8 cellular contexts compared by ENCODE assay signal in genomic region chr2:98936133-98936916, GRCh38. TPM values are rescaled to one million over a fixed set of nuclear protein-coding genes. Genes with fewer than 3 reads are reported as not detected.
DNase-seq lines count a peak whose midpoint lies in the region; ATAC-seq and TF ChIP-seq lines count a peak whose summit lies in the region.

CRACDL (minus strand) TSS chr2:98936225; CDS start chr2:98846800, 89,425 bp downstream.

- no peaks in the 10 kb centered on the region for H3F3A ChIP-seq in neural cell (ENCODE audit: insufficient read depth, low read length, poor library complexity, severe bottlenecking)

- no peak within 1 kb of the TSS for H2AFZ ChIP-seq in neural cell (ENCODE audit: low read depth, low read length)

- peak within 1 kb of the TSS; percentile 16 to 76 (median 60) for H3K27ac ChIP-seq in esophagus squamous epithelium
- H3K27ac ChIP-seq in neural cell (ENCODE audit: low read length): no peak within 1 kb of the TSS
- no peak within 1 kb of the TSS for H3K27ac ChIP-seq in vagina

- H3K27me3 ChIP-seq in esophagus squamous epithelium (peaks cover 0 to 57% (median 0%) of the 10 kb centered on the region in 4 donors), neural cell (ENCODE audit: insufficient read depth, low read depth, low read length) (peaks cover 56% of the 10 kb centered on the region), vagina (no peaks in the 10 kb centered on the region)

- H3K4me2 ChIP-seq in neural cell (ENCODE audit: low read length): no peak within 1 kb of the TSS

- H3K36me3 Mint-ChIP-seq in activated CD4-positive, alpha-beta T cell treated with anti-CD3 and anti-CD28 coated beads, Interleukin-2, amount 10 ng/mL, durations not matched to agents 24 days and 14 days (ENCODE audit: low read depth): no peaks in the 10 kb centered on the region

- H3K9me3 Mint-ChIP-seq in activated CD4-positive, alpha-beta T cell treated with anti-CD3 and anti-CD28 coated beads, Interleukin-2, amount 10 ng/mL, durations not matched to agents 24 days and 14 days: no peaks in the 10 kb centered on the region

- H3K9me2 ChIP-seq in neural cell (ENCODE audit: insufficient read depth, low read length): no peaks in the 10 kb centered on the region

- H4K20me1 ChIP-seq in neural cell (ENCODE audit: insufficient read depth): no peaks in the 10 kb centered on the region

- TF ChIP-seq CTCF in esophagus squamous epithelium (IDR thresholded peaks at IDR 0.05) (no peak), neural cell (IDR thresholded peaks at IDR 0.05; ENCODE audit: poor library complexity, severe bottlenecking) (peak; percentile 48), vagina (IDR thresholded peaks at IDR 0.05) (no peak)

- peak within 1 kb of the TSS; percentile 74 for H3K4me3 Mint-ChIP-seq in activated CD4-positive, alpha-beta T cell treated with anti-CD3 and anti-CD28 coated beads, Interleukin-2, amount 10 ng/mL, durations not matched to agents 24 days and 14 days

- DNase-seq in NCI-H748 (lab: John Stamatoyannopoulos, UW; ENCODE audit: unreplicated experiment): peak; percentile 58
- DNase-seq in NCI-H748 treated with DMSO at 0.1 percent for 48 hours (lab: John Stamatoyannopoulos, UW): no peak
- peak; percentile 72 for DNase-seq in activated CD4-positive, alpha-beta T cell treated with anti-CD3 and anti-CD28 coated beads, Interleukin-2, amount 10 ng/mL, durations not matched to agents 24 days and 14 days
- DNase-seq in esophagus squamous epithelium (lab: John Stamatoyannopoulos, UW): no peak
- no peak for DNase-seq in vagina (ENCODE audit: extremely low spot score in 2 of 2)

- H3K4me1 ChIP-seq in esophagus squamous epithelium (peaks cover 14 to 34% (median 17%) of the 10 kb centered on the region in 3 donors), vagina (peaks cover 21% of the 10 kb centered on the region)

- peaks cover 74% of the 10 kb centered on the region for H3K27me3 Mint-ChIP-seq in activated CD4-positive, alpha-beta T cell treated with anti-CD3 and anti-CD28 coated beads, Interleukin-2, amount 10 ng/mL, durations not matched to agents 24 days and 14 days

- ATAC-seq in HG03439 (IDR thresholded peaks at IDR 0.05; ENCODE audit: unreplicated experiment) (no peak), HG02840 (IDR thresholded peaks at IDR 0.05; ENCODE audit: low FRiP score, unreplicated experiment) (no peak)

- no peaks in the 10 kb centered on the region for H3K36me3 ChIP-seq in esophagus squamous epithelium
- no peaks in the 10 kb centered on the region for H3K36me3 ChIP-seq in neural cell (ENCODE audit: insufficient read depth, low read length)
- H3K36me3 ChIP-seq in vagina: no peaks in the 10 kb centered on the region

- peaks cover 10% of the 10 kb centered on the region for H3K4me1 Mint-ChIP-seq in activated CD4-positive, alpha-beta T cell treated with anti-CD3 and anti-CD28 coated beads, Interleukin-2, amount 10 ng/mL, durations not matched to agents 24 days and 14 days

- TF ChIP-seq POLR2A in esophagus squamous epithelium (IDR thresholded peaks at IDR 0.05) (no peak), vagina (IDR thresholded peaks at IDR 0.05) (no peak)

- no peak within 1 kb of the TSS for H3K27ac Mint-ChIP-seq in activated CD4-positive, alpha-beta T cell treated with anti-CD3 and anti-CD28 coated beads, Interleukin-2, amount 10 ng/mL, durations not matched to agents 24 days and 14 days

- peak within 1 kb of the TSS; percentile 41 for H3K9ac ChIP-seq in neural cell (ENCODE audit: low read length)

- peak; percentile 20 for TF ChIP-seq RAD21 in neural cell (conservative IDR thresholded peaks at IDR 0.05)

- TF ChIP-seq EP300 in neural cell (conservative IDR thresholded peaks at IDR 0.05; ENCODE audit: poor library complexity, severe bottlenecking): no peak

- WGBS in esophagus squamous epithelium, 2 donors: 1% methylated on average over 9 to 22 of the region's 88 CpGs

- intact Hi-C loops in activated CD4-positive, alpha-beta T cell treated with anti-CD3 and anti-CD28 coated beads, Interleukin-2, amount 10 ng/mL, durations not matched to agents 24 days and 14 days (cut with micrococcal nuclease): loop anchor here (10.0 kb wide), 1 partner anchor 128 kb away; no protein-coding TSS in a partner anchor
- intact Hi-C loops in esophagus squamous epithelium (cut with DNase I): no loop called here
- intact Hi-C loops in vagina (cut with DNase I): no loop called here

- no peaks in the 10 kb centered on the region for H3K79me2 ChIP-seq in neural cell (replicated peaks; ENCODE audit: insufficient read depth, low read length)

- H3K9me3 ChIP-seq in esophagus squamous epithelium: no peaks in the 10 kb centered on the region
- no peaks in the 10 kb centered on the region for H3K9me3 ChIP-seq in neural cell (ENCODE audit: low read length)
- no peaks in the 10 kb centered on the region for H3K9me3 ChIP-seq in vagina

- H3K4me3 ChIP-seq in esophagus squamous epithelium: peak within 1 kb of the TSS; percentile 47 to 74 (median 57)
- peak within 1 kb of the TSS; percentile 62 for H3K4me3 ChIP-seq in neural cell (ENCODE audit: low read length)
- H3K4me3 ChIP-seq in vagina: peak within 1 kb of the TSS; percentile 45 to 55

TF ChIP-seq in neural cell, 6 proteins besides CTCF, POLR2A, EP300 and RAD21:
- TF ChIP-seq REST (IDR thresholded peaks at IDR 0.05; ENCODE audit: borderline replicate concordance) (no peak), SMC3 (conservative IDR thresholded peaks at IDR 0.05; ENCODE audit: poor library complexity) (no peak), EZH2 (IDR thresholded peaks at IDR 0.05; ENCODE audit: borderline replicate concordance, insufficient read depth, low read length, poor library complexity, severe bottlenecking) (no peak), MXI1 (conservative IDR thresholded peaks at IDR 0.05; ENCODE audit: poor library complexity, severe bottlenecking) (peak; percentile 23), TAF1 (IDR thresholded peaks at IDR 0.05; ENCODE audit: low read depth) (no peak), POLR2AphosphoS5 (IDR thresholded peaks at IDR 0.05) (no peak)
TF ChIP-seq in neural cell: peak in this region for 1.

RNA-seq across cellular contexts. Expression of gene CRACDL, which starts in this region (rescaled TPM):
- total RNA-seq in activated CD4-positive, alpha-beta T cell treated with anti-CD3 and anti-CD28 coated beads, Interleukin-2, amount 10 ng/mL, durations not matched to agents 24 days and 14 days: 0.07 and 0.12 TPM in 2 replicates
- total RNA-seq in esophagus squamous epithelium (10 to 100 TPM in 2 of 4 donors, 1 to 10 TPM in 2; 6.5 to 33.6 (median 9.7) TPM), vagina (6.4 TPM)
- polyA plus RNA-seq in neural cell: 0.85 and 1.6 TPM in 2 replicates
- polyA minus RNA-seq in neural cell: 2.3 and 2.4 TPM in 2 replicates

Comparison
In these comparisons a context has a peak if more than half of its experiments do, and no peak if none do; other contexts are left out.
1. Peak in DNase-seq in activated CD4-positive, alpha-beta T cell treated with anti-CD3 and anti-CD28 coated beads, Interleukin-2, amount 10 ng/mL, durations not matched to agents 24 days and 14 days; RNA of the gene not detected or under 1 TPM.
2. H3K27ac ChIP-seq: peak in esophagus squamous epithelium (4 of 4); none in neural cell (single experiment) and vagina (single experiment).
3. Peak in every context shown above with its lines, with median percentiles within 50 percentile points of each other: H3K4me3 ChIP-seq.